ENCODE assay signal across 17 cellular contexts in the genomic region with DNA sequence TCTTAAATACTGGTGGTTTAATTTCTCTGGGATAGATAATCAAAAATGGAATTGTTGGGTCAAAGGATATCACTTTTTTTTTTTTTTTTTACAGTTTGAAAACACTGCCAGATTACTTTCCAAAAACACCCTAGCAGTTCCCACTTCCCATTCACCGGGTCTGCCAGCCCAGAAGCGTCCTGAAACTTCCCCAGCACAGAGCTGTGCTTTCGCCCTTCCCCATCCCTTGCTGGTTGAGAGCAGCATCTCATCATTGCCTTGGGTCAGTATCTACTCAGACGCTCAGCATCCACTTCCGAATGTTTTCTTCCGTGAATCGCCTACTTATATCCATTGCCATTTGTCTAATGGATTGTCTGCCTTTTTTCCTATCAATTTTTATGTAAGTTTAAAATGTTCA. TPM values are rescaled to one million over a fixed set of nuclear protein-coding genes. Genes with fewer than 3 reads are reported as not detected.
A peak's percentile ranks its signal among the peaks of the same experiment; 100 is the strongest.
DNase-seq lines count a peak whose midpoint lies in the region; ATAC-seq and TF ChIP-seq lines count a peak whose summit lies in the region.
"Had no signal": no experiment of that assay in that cellular context is flagged by ENCODE, and none has a peak within 500 bp of the region (broad histone marks: within the 10 kb centered on the region; RNA-seq: fewer than 3 reads in every experiment).

No MANE protein-coding gene starts in this region.

- peak; percentile 11 for DNase-seq in CD14-positive monocyte (ENCODE audit: low spot score)
- no peak for DNase-seq in CD4-positive, alpha-beta T cell
- DNase-seq in naive thymus-derived CD4-positive, alpha-beta T cell, result no peak
- no peak for DNase-seq in SHP77 (lab: John Stamatoyannopoulos, UW)
- DNase-seq: activated CD4-positive, alpha-beta T cell treated with anti-CD3 and anti-CD28 coated beads, Interleukin-2, amount 10 ng/mL, durations not matched to agents 24 days and 14 days; activated CD8-positive, alpha-beta memory T cell treated with anti-CD3 and anti-CD28 coated beads, Interleukin-2, amount 50 U/mL, for 48 hours; activated naive CD4-positive, alpha-beta T cell treated with Interleukin-2 at 50 U/mL for 16 hours; NCI-H524; spleen; stimulated activated CD4-positive, alpha-beta T cell treated with anti-CD3 and anti-CD28 coated beads, Interleukin-4, amount 100 ng/mL, for 24 hours had no signal

- H3K27me3 ChIP-seq in CD4-positive, alpha-beta T cell (ENCODE audit: control insufficient read depth, insufficient read depth, low read length), result no peaks in the 10 kb centered on the region
- no peaks in the 10 kb centered on the region for H3K27me3 ChIP-seq in naive thymus-derived CD4-positive, alpha-beta T cell (ENCODE audit: control insufficient read depth in 2 of 2, insufficient read depth in 2 of 2, low read length in 2 of 2)
- H3K27me3 ChIP-seq: ascending aorta, esophagus muscularis mucosa, gastroesophageal sphincter, neutrophil, spleen had no signal

- intact Hi-C loops in CD14-positive monocyte (cut with micrococcal nuclease), result loop anchor here in 1 of 2 donors (10.0 kb wide), 1 partner anchor 138 kb away; no protein-coding TSS in a partner anchor
- intact Hi-C loops in CD4-positive, alpha-beta T cell (cut with DNase I, micrococcal nuclease), result no loop called here
- intact Hi-C loops in naive thymus-derived CD4-positive, alpha-beta T cell (cut with micrococcal nuclease), result loop anchor here (10.0 kb wide), 2 partner anchors 1058 to 1488 kb away; partner anchors contain the start of genes ATXN10 (in 1 of the 2) and KIAA0930 (in 1 of the 2)

- peaks cover 46% of the 10 kb centered on the region in 2 donors for H3K4me1 ChIP-seq in naive thymus-derived CD4-positive, alpha-beta T cell (ENCODE audit: control insufficient read depth in 2 of 2, insufficient read depth in 2 of 2, low read length in 2 of 2)

- peaks cover 0 to 2% (median 0%) of the 10 kb centered on the region in 3 donors for H3K27me3 Mint-ChIP-seq in CD14-positive monocyte (ENCODE audit: low read depth in 3 of 3)
- H3K27me3 Mint-ChIP-seq in CD4-positive, alpha-beta T cell, result no peaks in the 10 kb centered on the region
- H3K27me3 Mint-ChIP-seq in activated T-helper 17 cell treated with anti-CD3 and anti-CD28 coated beads, Interleukin-2, amount 50 U/mL, for 72 hours, result no peaks in the 10 kb centered on the region
- H3K27me3 Mint-ChIP-seq in naive thymus-derived CD4-positive, alpha-beta T cell, result no peaks in the 10 kb centered on the region
- H3K27me3 Mint-ChIP-seq: activated CD4-positive, alpha-beta T cell treated with anti-CD3 and anti-CD28 coated beads, Interleukin-2, amount 10 ng/mL, durations not matched to agents 24 days and 14 days had no signal

- no peaks in the 10 kb centered on the region for H3K9me3 ChIP-seq in CD4-positive, alpha-beta T cell (ENCODE audit: control insufficient read depth, low read length)
- H3K9me3 ChIP-seq in naive thymus-derived CD4-positive, alpha-beta T cell (ENCODE audit: control insufficient read depth in 2 of 3, low read length in 3 of 3), result no peaks in the 10 kb centered on the region
- H3K9me3 ChIP-seq: ascending aorta, esophagus muscularis mucosa, gastroesophageal sphincter, neutrophil, spleen had no signal

- H3K4me3 ChIP-seq in naive thymus-derived CD4-positive, alpha-beta T cell (ENCODE audit: low read length), result no peak overlapping the region
- H3K4me3 ChIP-seq: ascending aorta, esophagus muscularis mucosa, gastroesophageal sphincter, spleen had no signal

- POLR2A ChIA-PET in CD4-positive, alpha-beta T cell (lab: Charles Lee), result no interaction called here
- POLR2A ChIA-PET in naive thymus-derived CD4-positive, alpha-beta T cell (lab: Charles Lee), result interaction anchor here (0.9 to 5.1 kb wide), 3 partner anchors 12 to 31 kb away, joined by 3 to 54 read pairs (median 10); partner anchors contain the start of gene TBC1D22A

- no peak for ATAC-seq in CD4-positive, alpha-beta T cell (ENCODE audit: poor library complexity)
- ATAC-seq in activated T-helper 17 cell treated with anti-CD3 and anti-CD28 coated beads, Interleukin-2, amount 50 U/mL, for 72 hours (replicated peaks), result no peak
- no peak for ATAC-seq in naive thymus-derived CD4-positive, alpha-beta T cell
- ATAC-seq in GM19455 (IDR thresholded peaks at IDR 0.05; ENCODE audit: unreplicated experiment) (no peak), HG03095 (IDR thresholded peaks at IDR 0.05; ENCODE audit: unreplicated experiment) (no peak)
- ATAC-seq: gastroesophageal sphincter had no signal

- H3K36me3 Mint-ChIP-seq in CD14-positive monocyte, result peaks cover 28 to 53% of the 10 kb centered on the region in 2 donors
- peaks cover 49% of the 10 kb centered on the region for H3K36me3 Mint-ChIP-seq in CD4-positive, alpha-beta T cell (ENCODE audit: low read depth)
- H3K36me3 Mint-ChIP-seq in activated T-helper 17 cell treated with anti-CD3 and anti-CD28 coated beads, Interleukin-2, amount 50 U/mL, for 72 hours (ENCODE audit: low read depth), result peaks cover 97% of the 10 kb centered on the region
- H3K36me3 Mint-ChIP-seq in naive thymus-derived CD4-positive, alpha-beta T cell, result peaks cover 0 to 17% (median 7%) of the 10 kb centered on the region in 5 donors

- TF ChIP-seq CTCF in CD14-positive monocyte (IDR thresholded peaks at IDR 0.05), result no peak
- TF ChIP-seq CTCF in CD4-positive, alpha-beta T cell (IDR thresholded peaks at IDR 0.05), result no peak

- H3K36me3 ChIP-seq in naive thymus-derived CD4-positive, alpha-beta T cell (ENCODE audit: control insufficient read depth in 2 of 3, insufficient read depth in 3 of 3, low read length in 3 of 3), result peaks cover 0 to 30% (median 0%) of the 10 kb centered on the region in 3 experiments

- H3K4me1 Mint-ChIP-seq in CD14-positive monocyte, result peaks cover 37% of the 10 kb centered on the region
- peaks cover 74% of the 10 kb centered on the region for H3K4me1 Mint-ChIP-seq in CD4-positive, alpha-beta T cell (ENCODE audit: low read depth)
- H3K4me1 Mint-ChIP-seq in activated T-helper 17 cell treated with anti-CD3 and anti-CD28 coated beads, Interleukin-2, amount 50 U/mL, for 72 hours, result peaks cover 26% of the 10 kb centered on the region
- H3K4me1 Mint-ChIP-seq in naive thymus-derived CD4-positive, alpha-beta T cell, result peaks cover 45 to 80% (median 69%) of the 10 kb centered on the region in 7 donors

- H3K27ac ChIP-seq in CD4-positive, alpha-beta T cell (ENCODE audit: low read depth, low read length), result no peak overlapping the region
- no peak overlapping the region for H3K27ac ChIP-seq in naive thymus-derived CD4-positive, alpha-beta T cell (ENCODE audit: low read depth, low read length)
- H3K27ac ChIP-seq: ascending aorta, neutrophil had no signal

- H3K4me3 Mint-ChIP-seq in CD14-positive monocyte, result no peak overlapping the region
- peak overlapping the region; percentile 42 for H3K4me3 Mint-ChIP-seq in CD4-positive, alpha-beta T cell
- peak overlapping the region; percentile 93 for H3K4me3 Mint-ChIP-seq in activated T-helper 17 cell treated with anti-CD3 and anti-CD28 coated beads, Interleukin-2, amount 50 U/mL, for 72 hours
- H3K4me3 Mint-ChIP-seq in naive thymus-derived CD4-positive, alpha-beta T cell, result peak overlapping the region in 2 of 10 donors; percentile 11 to 21
- H3K4me3 Mint-ChIP-seq: activated CD4-positive, alpha-beta T cell treated with anti-CD3 and anti-CD28 coated beads, Interleukin-2, amount 10 ng/mL, durations not matched to agents 24 days and 14 days had no signal

- CTCF ChIA-PET in CD4-positive, alpha-beta T cell (lab: Charles Lee), result interaction anchor here (0.7 to 1.3 kb wide), 2 partner anchors 70 to 71 kb away, joined by 3 read pairs; no protein-coding TSS in a partner anchor
- CTCF ChIA-PET in naive thymus-derived CD4-positive, alpha-beta T cell (lab: Charles Lee), result no interaction called here

- H3K27ac Mint-ChIP-seq in CD14-positive monocyte, result peak overlapping the region in 2 of 7 donors; percentile 30 to 63
- H3K27ac Mint-ChIP-seq in CD4-positive, alpha-beta T cell, result peak overlapping the region; percentile 71
- peak overlapping the region; percentile 97 for H3K27ac Mint-ChIP-seq in activated T-helper 17 cell treated with anti-CD3 and anti-CD28 coated beads, Interleukin-2, amount 50 U/mL, for 72 hours
- H3K27ac Mint-ChIP-seq in naive thymus-derived CD4-positive, alpha-beta T cell, result peak overlapping the region in 5 of 9 donors; percentile 19 to 52 (median 43)

- H3K9me3 Mint-ChIP-seq in CD14-positive monocyte, result no peaks in the 10 kb centered on the region
- no peaks in the 10 kb centered on the region for H3K9me3 Mint-ChIP-seq in CD4-positive, alpha-beta T cell
- no peaks in the 10 kb centered on the region for H3K9me3 Mint-ChIP-seq in activated T-helper 17 cell treated with anti-CD3 and anti-CD28 coated beads, Interleukin-2, amount 50 U/mL, for 72 hours
- H3K9me3 Mint-ChIP-seq in naive thymus-derived CD4-positive, alpha-beta T cell, result no peaks in the 10 kb centered on the region
- H3K9me3 Mint-ChIP-seq: activated CD4-positive, alpha-beta T cell treated with anti-CD3 and anti-CD28 coated beads, Interleukin-2, amount 10 ng/mL, durations not matched to agents 24 days and 14 days had no signal

RNA-seq across cellular contexts. Expression of gene CERK, which starts 5.5 kb away (rescaled TPM):
- polyA plus RNA-seq in CD14-positive monocyte, result 10 to 100 TPM; 22.4 to 24.5 TPM
- total RNA-seq in CD4-positive, alpha-beta T cell, result 10 to 100 TPM; 84.6 to 88.5 TPM
- 100 to 1,000 TPM in 1 of 2 donors, 10 to 100 TPM in 1; 90.7 to 124 TPM for total RNA-seq in activated T-helper 17 cell treated with anti-CD3 and anti-CD28 coated beads, Interleukin-2, amount 50 U/mL, for 72 hours
- 100 to 1,000 TPM in 2 of 5 experiments, 10 to 100 TPM in 3; 55.8 to 138 (median 72.4) TPM for total RNA-seq in naive thymus-derived CD4-positive, alpha-beta T cell
- polyA plus RNA-seq in naive thymus-derived CD4-positive, alpha-beta T cell, result 10 to 100 TPM; 40.4 to 66.7 TPM

RNA-seq across cellular contexts. Expression of gene TBC1D22A, which starts 29.9 kb away (rescaled TPM):
- 10 to 100 TPM; 25.9 to 29.5 TPM for polyA plus RNA-seq in CD14-positive monocyte
- 10 to 100 TPM; 27.1 to 31.7 TPM for total RNA-seq in CD4-positive, alpha-beta T cell
- total RNA-seq in activated T-helper 17 cell treated with anti-CD3 and anti-CD28 coated beads, Interleukin-2, amount 50 U/mL, for 72 hours, result 100 to 1,000 TPM in 1 of 2 donors, 10 to 100 TPM in 1; 52.4 to 108 TPM
- 10 to 100 TPM; 37.5 to 50.1 (median 43.4) TPM for total RNA-seq in naive thymus-derived CD4-positive, alpha-beta T cell
- polyA plus RNA-seq in naive thymus-derived CD4-positive, alpha-beta T cell, result 10 to 100 TPM; 18.6 to 25.3 TPM

Comparison
In these comparisons a context has a peak if more than half of its experiments do, and no peak if none do; other contexts are left out.
1. H3K4me3 Mint-ChIP-seq: peak in CD4-positive, alpha-beta T cell (single experiment) and activated T-helper 17 cell treated with anti-CD3 and anti-CD28 coated beads, Interleukin-2, amount 50 U/mL, for 72 hours (single experiment); none in CD14-positive monocyte (0 of 2).
2. intact Hi-C loops: an anchor here in naive thymus-derived CD4-positive, alpha-beta T cell (10.0 kb wide); none called in CD4-positive, alpha-beta T cell.